1 cellular context compared by ENCODE assay signal in genomic region chr9:115169003-115169402, GRCh38.
TF ChIP-seq lines count a peak whose summit lies in the region.

No MANE protein-coding gene starts in this region.

TF ChIP-seq in H1, 55 proteins besides CTCF, POLR2A, EP300 and RAD21:
- no peak for TF ChIP-seq POU5F1 (IDR thresholded peaks at IDR 0.05; ENCODE audit: low read depth, low read length)
- TF ChIP-seq CREB1 (IDR thresholded peaks at IDR 0.05) = no peak
- TF ChIP-seq ASH2L (IDR thresholded peaks at IDR 0.05; ENCODE audit: low read length) = no peak
- TF ChIP-seq JUND (IDR thresholded peaks at IDR 0.05; ENCODE audit: low read length) = no peak
- TF ChIP-seq ZNF274 (IDR thresholded peaks at IDR 0.05; ENCODE audit: borderline replicate concordance, extremely low read depth, low read length) = no peak
- no peak for TF ChIP-seq CBX5 (IDR thresholded peaks at IDR 0.05; ENCODE audit: low read depth, low read length)
- TF ChIP-seq ATF2 (IDR thresholded peaks at IDR 0.05; ENCODE audit: low read length) = no peak
- TF ChIP-seq FOSL1 (IDR thresholded peaks at IDR 0.05; ENCODE audit: insufficient read depth, low read depth, low read length) = no peak
- no peak for TF ChIP-seq JUN (IDR thresholded peaks at IDR 0.05; ENCODE audit: low read depth, low read length)
- no peak for TF ChIP-seq USF2 (IDR thresholded peaks at IDR 0.05; ENCODE audit: low read length)
- TF ChIP-seq SP4 (IDR thresholded peaks at IDR 0.05; ENCODE audit: low read length) = no peak
- TF ChIP-seq CEBPB (IDR thresholded peaks at IDR 0.05; ENCODE audit: low read depth, low read length) = no peak
- TF ChIP-seq CTBP2 (IDR thresholded peaks at IDR 0.05; ENCODE audit: borderline replicate concordance, insufficient read depth, insufficient read length, low read length) = no peak
- TF ChIP-seq KDM1A (IDR thresholded peaks at IDR 0.05; ENCODE audit: borderline replicate concordance, low read length) = no peak
- no peak for TF ChIP-seq RXRA (IDR thresholded peaks at IDR 0.05; ENCODE audit: insufficient read depth, low read depth, low read length)
- TF ChIP-seq RFX5 (IDR thresholded peaks at IDR 0.05; ENCODE audit: borderline replicate concordance, low read depth, low read length) = no peak
- TF ChIP-seq KDM5A (IDR thresholded peaks at IDR 0.05; ENCODE audit: low read length) = no peak
- no peak for TF ChIP-seq MAFK (IDR thresholded peaks at IDR 0.05; ENCODE audit: low read depth, low read length)
